Comparison of ENCODE assay signal across 18 cellular contexts in genomic region chr22:27175444-27175843, GRCh38.
DNase-seq lines count a peak whose midpoint lies in the region; ATAC-seq and TF ChIP-seq lines count a peak whose summit lies in the region.
"Had no signal": no experiment of that assay in that cellular context is flagged by ENCODE, and none has a peak within 500 bp of the region (broad histone marks: within the 10 kb centered on the region; RNA-seq: fewer than 3 reads in every experiment).

No MANE protein-coding gene starts in this region.

- H2BK15ac ChIP-seq in H9 (ENCODE audit: low read depth, low read length) = no peak overlapping the region

- H2AK5ac ChIP-seq in H9 (ENCODE audit: insufficient read length, low read length) = no peak overlapping the region

- intact Hi-C loops in left colon (cut with DNase I, micrococcal nuclease) = no loop called here

- no peak overlapping the region for H3K56ac ChIP-seq in H9 (ENCODE audit: insufficient read length, low read depth, low read length)

- H3K4me3 Mint-ChIP-seq in H9 (peak overlapping the region; percentile 14 to 55; a peak in 1 of 5 replicates), brain (peak overlapping the region in 3 of 5 experiments; percentile 43 to 78 (median 50)), type B pancreatic cell (no peak overlapping the region)
- H3K4me3 Mint-ChIP-seq: CD8-positive, alpha-beta memory T cell; HFFc6 had no signal

- no peak overlapping the region; the same call in 1 of the 2 replicates for H3K14ac ChIP-seq in H9 (ENCODE audit: insufficient read depth, low read length)

- H3K4me1 ChIP-seq in H9 (ENCODE audit: insufficient read depth, low read length) (peaks cover 10% of the 10 kb centered on the region), iPS-18a (ENCODE audit: control insufficient read depth, low read depth, low read length) (peaks cover 14% of the 10 kb centered on the region)

- H3K4ac ChIP-seq in H9 (ENCODE audit: low read depth, low read length) = no peak overlapping the region

- no peak overlapping the region for H3T11ph ChIP-seq in H9 (ENCODE audit: low read length)

- peak overlapping the region; percentile 2 for H3K4me3 ChIP-seq in iPS-18a (ENCODE audit: low read length)

- TF ChIP-seq CTCF in H9 (conservative IDR thresholded peaks at IDR 0.05) = no peak
- TF ChIP-seq CTCF in brain (conservative IDR thresholded peaks at IDR 0.05) = no peak
- no peak for TF ChIP-seq CTCF in type B pancreatic cell (conservative IDR thresholded peaks at IDR 0.05)

- H2BK12ac ChIP-seq in H9 (ENCODE audit: insufficient read length, low read depth, low read length) = no peak overlapping the region

- H3K79me2 ChIP-seq in H9 (ENCODE audit: insufficient read depth, low read length) = no peaks in the 10 kb centered on the region

- ATAC-seq in left colon = no peak
- ATAC-seq: HepG2 had no signal

- peaks cover 32 to 48% of the 10 kb centered on the region in 2 experiments for H3K4me1 Mint-ChIP-seq in H9
- H3K4me1 Mint-ChIP-seq in brain = peaks cover 62% of the 10 kb centered on the region
- H3K4me1 Mint-ChIP-seq in type B pancreatic cell (ENCODE audit: unreplicated experiment) = peaks cover 6% of the 10 kb centered on the region
- H3K4me1 Mint-ChIP-seq: CD8-positive, alpha-beta memory T cell had no signal

- H4K8ac ChIP-seq in H9 (replicated peaks; ENCODE audit: insufficient read length, low read depth, low read length) = no peak overlapping the region

- H2BK5ac ChIP-seq in H9 (ENCODE audit: insufficient read length, low read length) = no peak overlapping the region

- H3K9me3 ChIP-seq in H9 (ENCODE audit: control insufficient read depth, low read depth, low read length) = no peaks in the 10 kb centered on the region
- H3K9me3 ChIP-seq in iPS-18a (ENCODE audit: control insufficient read depth, low read depth, low read length) = no peaks in the 10 kb centered on the region

- no peaks in the 10 kb centered on the region for H3K36me3 ChIP-seq in iPS-18a (ENCODE audit: control insufficient read depth, low read depth, low read length)

- no peaks in the 10 kb centered on the region for H3K9me3 Mint-ChIP-seq in H9
- H3K9me3 Mint-ChIP-seq in brain = peaks cover 0 to 5% (median 0%) of the 10 kb centered on the region in 5 experiments
- no peaks in the 10 kb centered on the region for H3K9me3 Mint-ChIP-seq in type B pancreatic cell
- H3K9me3 Mint-ChIP-seq: CD8-positive, alpha-beta memory T cell; HFFc6 had no signal

- H3K18ac ChIP-seq in H9 (ENCODE audit: insufficient read length, low read depth, low read length) = no peak overlapping the region

- no peak overlapping the region for H4K91ac ChIP-seq in H9 (ENCODE audit: insufficient read length, low read depth, low read length)

- H2BK120ac ChIP-seq in H9 (ENCODE audit: low read depth, low read length, poor library complexity, severe bottlenecking) = no peak overlapping the region

- peaks cover 3% of the 10 kb centered on the region for H3K23me2 ChIP-seq in H9 (ENCODE audit: insufficient read length, low read depth, low read length, poor library complexity, severe bottlenecking)

- no peaks in the 10 kb centered on the region for H3K79me1 ChIP-seq in H9 (ENCODE audit: insufficient read depth, low read depth, low read length, poor library complexity, severe bottlenecking)

- H3K36me3 Mint-ChIP-seq in H9 (ENCODE audit: insufficient read depth in 1 of 3, low read depth in 3 of 3) (no peaks in the 10 kb centered on the region), brain (no peaks in the 10 kb centered on the region), type B pancreatic cell (no peaks in the 10 kb centered on the region)
- H3K36me3 Mint-ChIP-seq: CD8-positive, alpha-beta memory T cell had no signal

- DNase-seq in H9 = no peak
- peak; percentile 16 for DNase-seq in type B pancreatic cell (ENCODE audit: extremely low spot score, unreplicated experiment)
- no peak for DNase-seq in A172 (ENCODE audit: low spot score)
- no peak for DNase-seq in kidney glomerular epithelial cell (lab: John Stamatoyannopoulos, UW)
- no peak for DNase-seq in left colon
- DNase-seq: C1 segment of cervical spinal cord; CD8-positive, alpha-beta memory T cell; DMS53; HFFc6; KBM-7; NCI-H1105; NCI-H1694; NCI-H2081 treated with DMSO at 0.1 percent for 48 hours; NCI-H774; SHP77 had no signal

- no peak overlapping the region for H3K27ac ChIP-seq in H9 (ENCODE audit: insufficient read length, low read depth, low read length)
- no peak overlapping the region for H3K27ac ChIP-seq in iPS-18a (ENCODE audit: low read length)

- H4K20me1 ChIP-seq in H9 (ENCODE audit: control insufficient read depth, insufficient read depth, insufficient read length) = no peaks in the 10 kb centered on the region

- H3K9ac ChIP-seq in H9 (ENCODE audit: extremely low read depth, insufficient read length, low read length) (no peak overlapping the region), iPS-18a (ENCODE audit: low read length) (no peak overlapping the region)

- H3K4me2 ChIP-seq in H9 (ENCODE audit: insufficient read depth, insufficient read length, low read length) = peak overlapping the region; percentile 32

- WGBS in H9 (ENCODE audit: extremely low coverage, insufficient read length, low lambda C conversion rate) = no CpG with 5 or more reads among the region's 8 CpGs

- H3K23ac ChIP-seq in H9 (ENCODE audit: insufficient read length, low read depth, low read length) = no peak overlapping the region

- H2BK20ac ChIP-seq in H9 (ENCODE audit: low read depth, low read length, poor library complexity, severe bottlenecking) = no peak overlapping the region

- no peaks in the 10 kb centered on the region for H3K27me3 ChIP-seq in H9 (ENCODE audit: insufficient read depth, low read length)
- H3K27me3 ChIP-seq in iPS-18a (ENCODE audit: control insufficient read depth, insufficient read depth, low read length) = no peaks in the 10 kb centered on the region

- peaks cover 13% of the 10 kb centered on the region for H3K27me3 Mint-ChIP-seq in H9 (ENCODE audit: low read depth)
- peaks cover 39% of the 10 kb centered on the region for H3K27me3 Mint-ChIP-seq in brain
- H3K27me3 Mint-ChIP-seq in type B pancreatic cell = peaks cover 27% of the 10 kb centered on the region

- peak overlapping the region; percentile 85 for H2AFZ ChIP-seq in H9 (ENCODE audit: low read length)

- no peak overlapping the region for H4K5ac ChIP-seq in H9 (ENCODE audit: insufficient read length, low read depth, low read length)

- H3K27ac Mint-ChIP-seq in H9 = no peak overlapping the region
- peak overlapping the region in 4 of 5 experiments; percentile 85 to 95 (median 92) for H3K27ac Mint-ChIP-seq in brain
- no peak overlapping the region for H3K27ac Mint-ChIP-seq in type B pancreatic cell
- H3K27ac Mint-ChIP-seq: HFFc6 had no signal

Comparison
In these comparisons a context has a peak if more than half of its experiments do, and no peak if none do; other contexts are left out.
1. H3K27ac Mint-ChIP-seq: peak in brain (4 of 5); none in H9 (0 of 3) and type B pancreatic cell (single experiment).